In the genomic region with DNA sequence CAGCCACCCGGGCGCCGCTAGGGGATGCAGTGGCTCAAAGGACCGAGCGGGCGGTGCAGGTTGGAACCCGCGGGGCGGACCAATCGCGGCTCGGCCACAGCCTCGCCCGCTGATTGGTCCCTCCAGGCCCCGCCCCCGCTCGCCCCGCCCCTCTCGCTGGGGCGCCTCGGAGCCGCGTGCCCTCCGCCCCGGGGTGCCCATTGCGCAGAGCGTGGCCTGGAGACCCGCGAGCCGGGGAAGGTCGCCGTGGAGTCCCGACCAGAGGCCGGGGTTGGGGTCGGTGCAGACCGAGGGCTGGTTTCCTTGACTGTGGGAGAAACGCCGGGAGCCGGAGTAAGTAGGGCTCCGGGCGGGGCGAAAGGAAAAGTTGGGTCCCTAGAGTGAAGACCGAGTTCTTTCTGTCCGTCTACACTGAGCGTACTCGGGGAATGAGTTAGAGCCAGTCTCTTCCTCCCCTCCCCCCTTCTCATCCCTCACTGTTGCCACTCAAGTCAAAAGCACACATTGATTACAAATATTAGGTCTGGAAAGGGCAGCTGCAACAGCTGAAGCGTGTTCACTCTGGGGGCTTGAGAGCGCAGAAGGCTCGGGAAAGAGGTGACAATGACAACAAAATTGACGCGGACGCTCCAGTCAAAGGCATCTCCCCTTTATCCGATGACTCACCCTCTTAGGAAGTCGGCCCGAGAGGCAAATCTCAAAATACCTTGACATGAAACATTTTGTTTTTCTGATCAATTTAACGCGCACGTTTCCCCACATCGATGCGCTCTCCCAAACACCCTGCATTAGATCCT, we compare ENCODE assay signal across 8 cellular contexts. TPM values are rescaled to one million over a fixed set of nuclear protein-coding genes. Genes with fewer than 3 reads are reported as not detected.
DNase-seq lines count a peak whose midpoint lies in the region; ATAC-seq and TF ChIP-seq lines count a peak whose summit lies in the region.

No MANE protein-coding gene starts in this region.

- peak overlapping the region; percentile 86 for H3K27ac Mint-ChIP-seq in Calu3 (ENCODE audit: unreplicated experiment)
- H3K27ac Mint-ChIP-seq in activated naive CD4-positive, alpha-beta T cell treated with anti-CD3 and anti-CD28 coated beads, Interleukin-2, amount 50 U/mL, for 24 hours = peak overlapping the region; percentile 93

- peaks cover 24 to 25% of the 10 kb centered on the region in 2 experiments for H3K36me3 ChIP-seq in SK-N-SH (replicated peaks in 1 of 2; ENCODE audit: control insufficient read depth in 1 of 2, insufficient read depth in 2 of 2, low read length in 1 of 2)
- H3K36me3 ChIP-seq in heart right ventricle = peaks cover 0 to 2% (median 0%) of the 10 kb centered on the region in 9 donors
- no peaks in the 10 kb centered on the region for H3K36me3 ChIP-seq in vagina

- H3K4me2 ChIP-seq in SK-N-SH = peak overlapping the region; percentile 98

- BruUV-seq in Calu3 (replicated peaks; lab: Mats Ljungman, UMichigan) = TSS peak; percentile 62

- intact Hi-C loops in Calu3 (cut with micrococcal nuclease; ENCODE audit: unreplicated experiment) (loop anchor here (1.0 to 10.0 kb wide), 3 partner anchors 251 to 820 kb away; no protein-coding TSS in a partner anchor), heart right ventricle (cut with DNase I) (loop anchor here in 6 of 10 donors (5.0 to 10.0 kb wide), 7 partner anchors 179 to 421 kb away; no protein-coding TSS in a partner anchor), vagina (cut with DNase I) (no loop called here)

- peaks cover 20% of the 10 kb centered on the region for H3K27me3 Mint-ChIP-seq in Calu3 (ENCODE audit: unreplicated experiment)
- peaks cover 15% of the 10 kb centered on the region for H3K27me3 Mint-ChIP-seq in activated naive CD4-positive, alpha-beta T cell treated with anti-CD3 and anti-CD28 coated beads, Interleukin-2, amount 50 U/mL, for 24 hours

- H3K9ac ChIP-seq in SK-N-SH = peak overlapping the region; percentile 96

- H3K4me1 Mint-ChIP-seq in Calu3 (ENCODE audit: low read depth, unreplicated experiment) = peaks cover 9% of the 10 kb centered on the region
- H3K4me1 Mint-ChIP-seq in activated naive CD4-positive, alpha-beta T cell treated with anti-CD3 and anti-CD28 coated beads, Interleukin-2, amount 50 U/mL, for 24 hours = peaks cover 57% of the 10 kb centered on the region

- no peak overlapping the region for H2AFZ ChIP-seq in SK-N-SH (ENCODE audit: low read depth)

- H3K27me3 ChIP-seq in HL-60 (ENCODE audit: insufficient read depth, poor library complexity, severe bottlenecking) (peaks cover 21% of the 10 kb centered on the region), SK-N-SH (ENCODE audit: insufficient read depth) (no peaks in the 10 kb centered on the region), heart right ventricle (peaks cover 29 to 100% (median 94%) of the 10 kb centered on the region in 7 donors), vagina (peaks cover 29% of the 10 kb centered on the region)

- no peaks in the 10 kb centered on the region for H3K9me3 ChIP-seq in SK-N-SH
- no peaks in the 10 kb centered on the region for H3K9me3 ChIP-seq in heart right ventricle
- H3K9me3 ChIP-seq in vagina = no peaks in the 10 kb centered on the region

- peak in 1 of 2 experiments; percentile 43; a peak in 1 of 4 replicates for TF ChIP-seq EP300 in SK-N-SH (IDR thresholded peaks at IDR 0.05; ENCODE audit: borderline replicate concordance in 1 of 2, low read depth in 1 of 2, low read length in 1 of 2)

- H3K4me3 ChIP-seq in HL-60 (replicated peaks; ENCODE audit: insufficient read depth, low read length) = peak overlapping the region; percentile 12; the same call in 1 of the 2 replicates
- H3K4me3 ChIP-seq in SK-N-SH (ENCODE audit: low read depth in 2 of 2, low read length in 1 of 2) = peak overlapping the region; percentile 86 to 92
- H3K4me3 ChIP-seq in heart right ventricle = peak overlapping the region; percentile 30 to 68 (median 60)
- peak overlapping the region; percentile 45 to 48 for H3K4me3 ChIP-seq in vagina

- CTCF ChIA-PET in Calu3 (lab: Charles Lee) (interaction anchor here (0.7 to 0.9 kb wide), 2 partner anchors 315 to 992 kb away, joined by 3 to 4 read pairs; no protein-coding TSS in a partner anchor), SK-N-SH (lab: Yijun Ruan, JAX) (interaction anchor here (0.7 to 1.7 kb wide), 12 partner anchors 10 to 1250 kb away, joined by 3 to 6 read pairs (median 3); no protein-coding TSS in a partner anchor)

- TF ChIP-seq RAD21 in SK-N-SH (IDR thresholded peaks at IDR 0.05; ENCODE audit: low read length) = peak; percentile 81

- TF ChIP-seq POLR2A in vagina (IDR thresholded peaks at IDR 0.05) = no peak

- DNase-seq in Calu3 (peak; percentile 95), GM20000 (ENCODE audit: low spot score) (peak; percentile 99), HL-60 (ENCODE audit: low read depth in 1 of 2, low spot score in 1 of 2) (peak; percentile 20 to 56), SK-N-SH (peak; percentile 93), heart right ventricle (peak; percentile 83 to 87), pulmonary artery endothelial cell (ENCODE audit: low read depth, low spot score) (peak; percentile 62), vagina (ENCODE audit: extremely low spot score in 2 of 2) (no peak)

- TF ChIP-seq CTCF in Calu3 (IDR thresholded peaks at IDR 0.05; ENCODE audit: unreplicated experiment) (peak; percentile 76), GM20000 (IDR thresholded peaks at IDR 0.05; ENCODE audit: extremely low read depth, missing control alignments) (peak; percentile 99), HL-60 (IDR thresholded peaks at IDR 0.05; ENCODE audit: insufficient read depth, low read length) (no peak), SK-N-SH (IDR thresholded peaks at IDR 0.05) (no peak), heart right ventricle (IDR thresholded peaks at IDR 0.05) (peak in 8 of 9 donors; percentile 72 to 88 (median 79)), vagina (IDR thresholded peaks at IDR 0.05) (peak in 2 of 3 experiments; percentile 14 to 49)

- H3K79me2 ChIP-seq in SK-N-SH (ENCODE audit: insufficient read depth) = peaks cover 91% of the 10 kb centered on the region

- no peaks in the 10 kb centered on the region for H3K9me2 ChIP-seq in SK-N-SH

- ATAC-seq in heart right ventricle = peak; percentile 83 to 92 (median 90)

- H3K36me3 Mint-ChIP-seq in Calu3 (ENCODE audit: insufficient read depth, unreplicated experiment) = peaks cover 52% of the 10 kb centered on the region
- H3K36me3 Mint-ChIP-seq in activated naive CD4-positive, alpha-beta T cell treated with anti-CD3 and anti-CD28 coated beads, Interleukin-2, amount 50 U/mL, for 24 hours = no peaks in the 10 kb centered on the region

- peak overlapping the region; percentile 89 for H3K4me3 Mint-ChIP-seq in Calu3 (ENCODE audit: low read depth, unreplicated experiment)
- H3K4me3 Mint-ChIP-seq in activated naive CD4-positive, alpha-beta T cell treated with anti-CD3 and anti-CD28 coated beads, Interleukin-2, amount 50 U/mL, for 24 hours = peak overlapping the region; percentile 97

- POLR2A ChIA-PET in SK-N-SH (lab: Yijun Ruan, JAX) = interaction anchor here (0.6 to 1.3 kb wide), 7 partner anchors 8 to 1121 kb away, joined by 3 to 7 read pairs (median 4); no protein-coding TSS in a partner anchor

- 1% methylated on average over 34 of the region's 60 CpGs for WGBS in SK-N-SH (ENCODE audit: low lambda C conversion rate)
- 1% methylated on average over 60 of the region's 60 CpGs for WGBS in heart right ventricle, 2 donors

- no peaks in the 10 kb centered on the region for H3K9me3 Mint-ChIP-seq in Calu3 (ENCODE audit: low read depth, unreplicated experiment)
- no peaks in the 10 kb centered on the region for H3K9me3 Mint-ChIP-seq in activated naive CD4-positive, alpha-beta T cell treated with anti-CD3 and anti-CD28 coated beads, Interleukin-2, amount 50 U/mL, for 24 hours

- H4K20me1 ChIP-seq in SK-N-SH (ENCODE audit: insufficient read depth) = peaks cover 39% of the 10 kb centered on the region

- peaks cover 16% of the 10 kb centered on the region for H3F3A ChIP-seq in SK-N-SH (replicated peaks; ENCODE audit: insufficient read depth)

- H3K4me1 ChIP-seq in SK-N-SH (ENCODE audit: control insufficient read depth in 1 of 2, insufficient read depth in 2 of 2, low read depth in 1 of 2, low read length in 1 of 2) (peaks cover 0 to 12% of the 10 kb centered on the region in 2 experiments; a peak in 2 of 4 replicates), heart right ventricle (peaks cover 8 to 77% (median 57%) of the 10 kb centered on the region in 9 donors), vagina (peaks cover 62% of the 10 kb centered on the region)

- no peak overlapping the region for H3K27ac ChIP-seq in HL-60 (replicated peaks)
- peak overlapping the region; percentile 96 to 98 for H3K27ac ChIP-seq in SK-N-SH (ENCODE audit: low read depth in 2 of 2, low read length in 1 of 2)
- peak overlapping the region in 9 of 10 donors; percentile 45 to 89 (median 75) for H3K27ac ChIP-seq in heart right ventricle
- peak overlapping the region; percentile 70 for H3K27ac ChIP-seq in vagina

TF ChIP-seq in SK-N-SH, 30 proteins besides CTCF, POLR2A, EP300 and RAD21 (continues in another document):
- TF ChIP-seq FOXJ3 (CRISPR knock-in tag; IDR thresholded peaks at IDR 0.05) (no peak; the same call in 1 of the 2 replicates), MXI1 (IDR thresholded peaks at IDR 0.05; ENCODE audit: low read depth, low read length) (no peak; the same call in none of the 2 replicates), ELF1 (IDR thresholded peaks at IDR 0.05) (no peak), EZH2phosphoT487 (IDR thresholded peaks at IDR 0.05; ENCODE audit: borderline replicate concordance, low read depth) (no peak), CHD2 (IDR thresholded peaks at IDR 0.05; ENCODE audit: low read length, partially characterized antibody) (peak; percentile 25), JUND (IDR thresholded peaks at IDR 0.05) (0 out of 2 replicates have a peak, but pooled peaks have one; percentile 12), NFIC (IDR thresholded peaks at IDR 0.05; ENCODE audit: borderline replicate concordance) (no peak), MEF2A (IDR thresholded peaks at IDR 0.05; ENCODE audit: borderline replicate concordance, low read depth) (no peak)
- TF ChIP-seq, protein P1, sequence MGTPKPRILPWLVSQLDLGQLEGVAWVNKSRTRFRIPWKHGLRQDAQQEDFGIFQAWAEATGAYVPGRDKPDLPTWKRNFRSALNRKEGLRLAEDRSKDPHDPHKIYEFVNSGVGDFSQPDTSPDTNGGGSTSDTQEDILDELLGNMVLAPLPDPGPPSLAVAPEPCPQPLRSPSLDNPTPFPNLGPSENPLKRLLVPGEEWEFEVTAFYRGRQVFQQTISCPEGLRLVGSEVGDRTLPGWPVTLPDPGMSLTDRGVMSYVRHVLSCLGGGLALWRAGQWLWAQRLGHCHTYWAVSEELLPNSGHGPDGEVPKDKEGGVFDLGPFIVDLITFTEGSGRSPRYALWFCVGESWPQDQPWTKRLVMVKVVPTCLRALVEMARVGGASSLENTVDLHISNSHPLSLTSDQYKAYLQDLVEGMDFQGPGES (IDR thresholded peaks at IDR 0.05; ENCODE audit: low read depth, low read length) = no peak

RNA-seq across cellular contexts. Expression of a gene that starts 0.8 kb away (rescaled TPM):
- 5.0 and 8.2 TPM in 2 replicates for total RNA-seq in Calu3 (2022)
- 5.1 and 14.3 TPM in 2 replicates for polyA plus RNA-seq in SK-N-SH (2012; rRNA removed)
- polyA plus RNA-seq in SK-N-SH (2012; cell fraction: cytosol; rRNA removed) = 13.1 and 16.2 TPM in 2 replicates
- polyA plus RNA-seq in SK-N-SH (2012; cell fraction: nucleus; rRNA removed) = 24.8 and 29.4 TPM in 2 replicates
- 1 to 10 TPM; 1.1 to 3.2 (median 1.5) TPM for total RNA-seq in heart right ventricle
- 1 to 10 TPM; 1.2 TPM for polyA plus RNA-seq in heart right ventricle
- total RNA-seq in pulmonary artery endothelial cell = 0.25 and 0.53 TPM in 2 replicates
- total RNA-seq in vagina = 8.6 TPM

Comparison
In these comparisons a context has a peak if more than half of its experiments do, and no peak if none do; other contexts are left out.
1. DNase-seq: peak in Calu3 (single experiment), GM20000 (single experiment), HL-60 (2 of 2), SK-N-SH (single experiment), heart right ventricle (2 of 2) and pulmonary artery endothelial cell (single experiment); none in vagina (0 of 2).
2. CTCF ChIP-seq: peak in Calu3 (single experiment), GM20000 (single experiment), heart right ventricle (8 of 9) and vagina (2 of 3); none in HL-60 (single experiment) and SK-N-SH (single experiment).
3. H3K4me3 ChIP-seq: peak in every context shown above with its lines; median percentile 89 in SK-N-SH; 60 in heart right ventricle; 46 in vagina; 12 in HL-60.